In the genomic region with DNA sequence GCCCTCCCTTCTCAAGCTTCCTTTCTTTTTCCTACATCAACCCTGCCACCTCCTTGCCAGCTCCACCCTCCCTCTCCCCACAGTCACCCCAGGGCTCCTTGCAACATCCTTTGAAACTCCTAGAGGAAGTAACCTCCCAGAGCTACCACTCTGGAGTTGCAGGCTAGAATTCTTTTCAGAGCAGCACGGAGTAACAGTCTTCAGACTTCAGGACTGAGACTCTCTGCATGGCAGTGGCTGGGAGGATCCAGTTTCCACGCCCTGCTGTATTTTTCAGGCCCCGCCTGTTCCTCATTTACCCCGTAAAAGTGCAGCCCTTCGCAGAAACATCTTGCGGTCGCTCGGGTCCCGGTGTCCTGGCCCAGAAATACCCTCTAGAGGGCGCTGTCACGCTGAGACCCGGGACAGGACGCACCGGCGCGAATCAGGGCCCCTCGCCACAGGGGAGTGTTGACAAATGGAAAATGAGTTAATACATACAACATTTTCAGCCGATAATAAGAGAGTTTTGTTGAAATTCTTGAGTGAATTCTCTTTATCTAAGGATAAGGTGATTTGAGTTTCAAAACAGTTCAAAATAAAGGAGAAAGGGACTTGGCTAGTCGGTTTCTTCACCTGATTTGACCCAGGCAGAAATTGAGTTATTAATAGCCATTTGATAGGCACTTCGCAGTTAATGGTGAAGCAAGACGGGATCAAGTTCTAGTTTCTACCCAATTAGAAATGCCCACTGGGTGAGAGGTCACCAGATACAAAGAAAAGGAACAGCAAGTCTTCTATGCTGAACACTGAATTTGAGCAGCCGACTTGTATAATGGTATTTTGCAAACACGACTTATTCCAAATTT, we compare ENCODE assay signal across 1 cellular context.
TF ChIP-seq lines count a peak whose summit lies in the region.

No MANE protein-coding gene starts in this region.

TF ChIP-seq in K562, 482 proteins besides CTCF, POLR2A, EP300 and RAD21 (continued from another document and continues in another):
- TF ChIP-seq, protein P1, sequence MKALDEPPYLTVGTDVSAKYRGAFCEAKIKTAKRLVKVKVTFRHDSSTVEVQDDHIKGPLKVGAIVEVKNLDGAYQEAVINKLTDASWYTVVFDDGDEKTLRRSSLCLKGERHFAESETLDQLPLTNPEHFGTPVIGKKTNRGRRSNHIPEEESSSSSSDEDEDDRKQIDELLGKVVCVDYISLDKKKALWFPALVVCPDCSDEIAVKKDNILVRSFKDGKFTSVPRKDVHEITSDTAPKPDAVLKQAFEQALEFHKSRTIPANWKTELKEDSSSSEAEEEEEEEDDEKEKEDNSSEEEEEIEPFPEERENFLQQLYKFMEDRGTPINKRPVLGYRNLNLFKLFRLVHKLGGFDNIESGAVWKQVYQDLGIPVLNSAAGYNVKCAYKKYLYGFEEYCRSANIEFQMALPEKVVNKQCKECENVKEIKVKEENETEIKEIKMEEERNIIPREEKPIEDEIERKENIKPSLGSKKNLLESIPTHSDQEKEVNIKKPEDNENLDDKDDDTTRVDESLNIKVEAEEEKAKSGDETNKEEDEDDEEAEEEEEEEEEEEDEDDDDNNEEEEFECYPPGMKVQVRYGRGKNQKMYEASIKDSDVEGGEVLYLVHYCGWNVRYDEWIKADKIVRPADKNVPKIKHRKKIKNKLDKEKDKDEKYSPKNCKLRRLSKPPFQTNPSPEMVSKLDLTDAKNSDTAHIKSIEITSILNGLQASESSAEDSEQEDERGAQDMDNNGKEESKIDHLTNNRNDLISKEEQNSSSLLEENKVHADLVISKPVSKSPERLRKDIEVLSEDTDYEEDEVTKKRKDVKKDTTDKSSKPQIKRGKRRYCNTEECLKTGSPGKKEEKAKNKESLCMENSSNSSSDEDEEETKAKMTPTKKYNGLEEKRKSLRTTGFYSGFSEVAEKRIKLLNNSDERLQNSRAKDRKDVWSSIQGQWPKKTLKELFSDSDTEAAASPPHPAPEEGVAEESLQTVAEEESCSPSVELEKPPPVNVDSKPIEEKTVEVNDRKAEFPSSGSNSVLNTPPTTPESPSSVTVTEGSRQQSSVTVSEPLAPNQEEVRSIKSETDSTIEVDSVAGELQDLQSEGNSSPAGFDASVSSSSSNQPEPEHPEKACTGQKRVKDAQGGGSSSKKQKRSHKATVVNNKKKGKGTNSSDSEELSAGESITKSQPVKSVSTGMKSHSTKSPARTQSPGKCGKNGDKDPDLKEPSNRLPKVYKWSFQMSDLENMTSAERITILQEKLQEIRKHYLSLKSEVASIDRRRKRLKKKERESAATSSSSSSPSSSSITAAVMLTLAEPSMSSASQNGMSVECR (CRISPR knock-in tag; IDR thresholded peaks at IDR 0.05): no peak
- no peak for TF ChIP-seq SUPT5H (IDR thresholded peaks at IDR 0.05)
- no peak for TF ChIP-seq FUS (optimal IDR thresholded peaks at IDR 0.05; ENCODE audit: low read depth, low read length)
- no peak for TF ChIP-seq HMG20B (CRISPR knock-in tag; IDR thresholded peaks at IDR 0.05)
- TF ChIP-seq ZKSCAN8 (CRISPR knock-in tag; IDR thresholded peaks at IDR 0.05): no peak
- TF ChIP-seq, protein P2, sequence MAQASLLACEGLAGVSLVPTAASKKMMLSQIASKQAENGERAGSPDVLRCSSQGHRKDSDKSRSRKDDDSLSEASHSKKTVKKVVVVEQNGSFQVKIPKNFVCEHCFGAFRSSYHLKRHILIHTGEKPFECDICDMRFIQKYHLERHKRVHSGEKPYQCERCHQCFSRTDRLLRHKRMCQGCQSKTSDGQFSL (CRISPR knock-in tag; IDR thresholded peaks at IDR 0.05): no peak
- TF ChIP-seq, protein P2 (tag; IDR thresholded peaks at IDR 0.05): no peak
- no peak for TF ChIP-seq KAT2B (IDR thresholded peaks at IDR 0.05; ENCODE audit: low read depth, low read length)
- peak; percentile 53; the same call in 1 of the 2 replicates for TF ChIP-seq SMC3 (conservative IDR thresholded peaks at IDR 0.05; ENCODE audit: insufficient read depth, low read depth, low read length)
- TF ChIP-seq GATA2 (CRISPR knock-in tag; IDR thresholded peaks at IDR 0.05): no peak
- TF ChIP-seq ZNF224 (CRISPR knock-in tag; IDR thresholded peaks at IDR 0.05): no peak
- no peak for TF ChIP-seq SAFB (IDR thresholded peaks at IDR 0.05; ENCODE audit: borderline replicate concordance, low read depth, low read length)
- TF ChIP-seq ZNF24 (IDR thresholded peaks at IDR 0.05): no peak
- no peak for TF ChIP-seq CBX8 (IDR thresholded peaks at IDR 0.05; ENCODE audit: borderline replicate concordance, extremely low read depth, low read depth, low read length, poor library complexity, severe bottlenecking)
- TF ChIP-seq, protein P3, sequence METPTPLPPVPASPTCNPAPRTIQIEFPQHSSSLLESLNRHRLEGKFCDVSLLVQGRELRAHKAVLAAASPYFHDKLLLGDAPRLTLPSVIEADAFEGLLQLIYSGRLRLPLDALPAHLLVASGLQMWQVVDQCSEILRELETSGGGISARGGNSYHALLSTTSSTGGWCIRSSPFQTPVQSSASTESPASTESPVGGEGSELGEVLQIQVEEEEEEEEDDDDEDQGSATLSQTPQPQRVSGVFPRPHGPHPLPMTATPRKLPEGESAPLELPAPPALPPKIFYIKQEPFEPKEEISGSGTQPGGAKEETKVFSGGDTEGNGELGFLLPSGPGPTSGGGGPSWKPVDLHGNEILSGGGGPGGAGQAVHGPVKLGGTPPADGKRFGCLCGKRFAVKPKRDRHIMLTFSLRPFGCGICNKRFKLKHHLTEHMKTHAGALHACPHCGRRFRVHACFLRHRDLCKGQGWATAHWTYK (CRISPR knock-in tag; IDR thresholded peaks at IDR 0.05): no peak
- no peak for TF ChIP-seq STAT5B (CRISPR knock-in tag; IDR thresholded peaks at IDR 0.05)
- TF ChIP-seq CXXC5 (CRISPR knock-in tag; IDR thresholded peaks at IDR 0.05): peak; percentile 79
- TF ChIP-seq CEBPG (CRISPR knock-in tag; IDR thresholded peaks at IDR 0.05): no peak
- TF ChIP-seq CEBPG (tag; conservative IDR thresholded peaks at IDR 0.05 in 1 of 2, IDR thresholded peaks at IDR 0.05 in 1 of 2): peak in 1 of 2 experiments; percentile 51; a peak in 1 of 4 replicates
- TF ChIP-seq, protein P4, sequence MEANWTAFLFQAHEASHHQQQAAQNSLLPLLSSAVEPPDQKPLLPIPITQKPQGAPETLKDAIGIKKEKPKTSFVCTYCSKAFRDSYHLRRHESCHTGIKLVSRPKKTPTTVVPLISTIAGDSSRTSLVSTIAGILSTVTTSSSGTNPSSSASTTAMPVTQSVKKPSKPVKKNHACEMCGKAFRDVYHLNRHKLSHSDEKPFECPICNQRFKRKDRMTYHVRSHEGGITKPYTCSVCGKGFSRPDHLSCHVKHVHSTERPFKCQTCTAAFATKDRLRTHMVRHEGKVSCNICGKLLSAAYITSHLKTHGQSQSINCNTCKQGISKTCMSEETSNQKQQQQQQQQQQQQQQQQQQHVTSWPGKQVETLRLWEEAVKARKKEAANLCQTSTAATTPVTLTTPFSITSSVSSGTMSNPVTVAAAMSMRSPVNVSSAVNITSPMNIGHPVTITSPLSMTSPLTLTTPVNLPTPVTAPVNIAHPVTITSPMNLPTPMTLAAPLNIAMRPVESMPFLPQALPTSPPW (CRISPR knock-in tag; IDR thresholded peaks at IDR 0.05): peak; percentile 42; the same call in 1 of the 2 replicates
- TF ChIP-seq SREBF2 (CRISPR knock-in tag; IDR thresholded peaks at IDR 0.05): no peak
- no peak for TF ChIP-seq ZNF197 (CRISPR knock-in tag; IDR thresholded peaks at IDR 0.05; ENCODE audit: low read depth)
- no peak for TF ChIP-seq ELF1 (tag; IDR thresholded peaks at IDR 0.05)
- TF ChIP-seq ZNF717 (CRISPR knock-in tag; IDR thresholded peaks at IDR 0.05): no peak
- no peak for TF ChIP-seq EZH2 (IDR thresholded peaks at IDR 0.05; ENCODE audit: borderline replicate concordance, low read depth, low read length)
- TF ChIP-seq CSDE1 (IDR thresholded peaks at IDR 0.05): no peak
- TF ChIP-seq, protein P5, sequence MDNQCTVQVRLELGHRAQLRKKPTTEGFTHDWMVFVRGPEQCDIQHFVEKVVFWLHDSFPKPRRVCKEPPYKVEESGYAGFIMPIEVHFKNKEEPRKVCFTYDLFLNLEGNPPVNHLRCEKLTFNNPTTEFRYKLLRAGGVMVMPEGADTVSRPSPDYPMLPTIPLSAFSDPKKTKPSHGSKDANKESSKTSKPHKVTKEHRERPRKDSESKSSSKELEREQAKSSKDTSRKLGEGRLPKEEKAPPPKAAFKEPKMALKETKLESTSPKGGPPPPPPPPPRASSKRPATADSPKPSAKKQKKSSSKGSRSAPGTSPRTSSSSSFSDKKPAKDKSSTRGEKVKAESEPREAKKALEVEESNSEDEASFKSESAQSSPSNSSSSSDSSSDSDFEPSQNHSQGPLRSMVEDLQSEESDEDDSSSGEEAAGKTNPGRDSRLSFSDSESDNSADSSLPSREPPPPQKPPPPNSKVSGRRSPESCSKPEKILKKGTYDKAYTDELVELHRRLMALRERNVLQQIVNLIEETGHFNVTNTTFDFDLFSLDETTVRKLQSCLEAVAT (IDR thresholded peaks at IDR 0.05): 0 out of 4 replicates have a peak, but pooled peaks of 1 of the 2 experiments have one; percentile 39
- no peak for TF ChIP-seq POLR3G (IDR thresholded peaks at IDR 0.05; ENCODE audit: extremely low read depth, insufficient read length, insufficient replicate concordance)
- TF ChIP-seq ETV1 (tag; conservative IDR thresholded peaks at IDR 0.05; ENCODE audit: low read depth): no peak
- TF ChIP-seq DDX20 (tag; IDR thresholded peaks at IDR 0.05; ENCODE audit: low read depth): no peak
- no peak for TF ChIP-seq MXI1 (IDR thresholded peaks at IDR 0.05; ENCODE audit: low read depth, low read length)
- no peak for TF ChIP-seq ELF2 (CRISPR knock-in tag; IDR thresholded peaks at IDR 0.05)
- no peak for TF ChIP-seq U2AF1 (optimal IDR thresholded peaks at IDR 0.05; ENCODE audit: low read depth, low read length)
- no peak for TF ChIP-seq DIDO1 (tag; IDR thresholded peaks at IDR 0.05; ENCODE audit: low read depth)
- TF ChIP-seq GTF2A2 (tag; IDR thresholded peaks at IDR 0.05): no peak
- TF ChIP-seq TAF7 (tag; IDR thresholded peaks at IDR 0.05): no peak
- TF ChIP-seq, protein P6, sequence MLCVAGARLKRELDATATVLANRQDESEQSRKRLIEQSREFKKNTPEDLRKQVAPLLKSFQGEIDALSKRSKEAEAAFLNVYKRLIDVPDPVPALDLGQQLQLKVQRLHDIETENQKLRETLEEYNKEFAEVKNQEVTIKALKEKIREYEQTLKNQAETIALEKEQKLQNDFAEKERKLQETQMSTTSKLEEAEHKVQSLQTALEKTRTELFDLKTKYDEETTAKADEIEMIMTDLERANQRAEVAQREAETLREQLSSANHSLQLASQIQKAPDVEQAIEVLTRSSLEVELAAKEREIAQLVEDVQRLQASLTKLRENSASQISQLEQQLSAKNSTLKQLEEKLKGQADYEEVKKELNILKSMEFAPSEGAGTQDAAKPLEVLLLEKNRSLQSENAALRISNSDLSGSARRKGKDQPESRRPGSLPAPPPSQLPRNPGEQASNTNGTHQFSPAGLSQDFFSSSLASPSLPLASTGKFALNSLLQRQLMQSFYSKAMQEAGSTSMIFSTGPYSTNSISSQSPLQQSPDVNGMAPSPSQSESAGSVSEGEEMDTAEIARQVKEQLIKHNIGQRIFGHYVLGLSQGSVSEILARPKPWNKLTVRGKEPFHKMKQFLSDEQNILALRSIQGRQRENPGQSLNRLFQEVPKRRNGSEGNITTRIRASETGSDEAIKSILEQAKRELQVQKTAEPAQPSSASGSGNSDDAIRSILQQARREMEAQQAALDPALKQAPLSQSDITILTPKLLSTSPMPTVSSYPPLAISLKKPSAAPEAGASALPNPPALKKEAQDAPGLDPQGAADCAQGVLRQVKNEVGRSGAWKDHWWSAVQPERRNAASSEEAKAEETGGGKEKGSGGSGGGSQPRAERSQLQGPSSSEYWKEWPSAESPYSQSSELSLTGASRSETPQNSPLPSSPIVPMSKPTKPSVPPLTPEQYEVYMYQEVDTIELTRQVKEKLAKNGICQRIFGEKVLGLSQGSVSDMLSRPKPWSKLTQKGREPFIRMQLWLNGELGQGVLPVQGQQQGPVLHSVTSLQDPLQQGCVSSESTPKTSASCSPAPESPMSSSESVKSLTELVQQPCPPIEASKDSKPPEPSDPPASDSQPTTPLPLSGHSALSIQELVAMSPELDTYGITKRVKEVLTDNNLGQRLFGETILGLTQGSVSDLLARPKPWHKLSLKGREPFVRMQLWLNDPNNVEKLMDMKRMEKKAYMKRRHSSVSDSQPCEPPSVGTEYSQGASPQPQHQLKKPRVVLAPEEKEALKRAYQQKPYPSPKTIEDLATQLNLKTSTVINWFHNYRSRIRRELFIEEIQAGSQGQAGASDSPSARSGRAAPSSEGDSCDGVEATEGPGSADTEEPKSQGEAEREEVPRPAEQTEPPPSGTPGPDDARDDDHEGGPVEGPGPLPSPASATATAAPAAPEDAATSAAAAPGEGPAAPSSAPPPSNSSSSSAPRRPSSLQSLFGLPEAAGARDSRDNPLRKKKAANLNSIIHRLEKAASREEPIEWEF (CRISPR knock-in tag; IDR thresholded peaks at IDR 0.05): no peak
- no peak for TF ChIP-seq FOXP1 (CRISPR knock-in tag; IDR thresholded peaks at IDR 0.05)
- TF ChIP-seq, protein P7, sequence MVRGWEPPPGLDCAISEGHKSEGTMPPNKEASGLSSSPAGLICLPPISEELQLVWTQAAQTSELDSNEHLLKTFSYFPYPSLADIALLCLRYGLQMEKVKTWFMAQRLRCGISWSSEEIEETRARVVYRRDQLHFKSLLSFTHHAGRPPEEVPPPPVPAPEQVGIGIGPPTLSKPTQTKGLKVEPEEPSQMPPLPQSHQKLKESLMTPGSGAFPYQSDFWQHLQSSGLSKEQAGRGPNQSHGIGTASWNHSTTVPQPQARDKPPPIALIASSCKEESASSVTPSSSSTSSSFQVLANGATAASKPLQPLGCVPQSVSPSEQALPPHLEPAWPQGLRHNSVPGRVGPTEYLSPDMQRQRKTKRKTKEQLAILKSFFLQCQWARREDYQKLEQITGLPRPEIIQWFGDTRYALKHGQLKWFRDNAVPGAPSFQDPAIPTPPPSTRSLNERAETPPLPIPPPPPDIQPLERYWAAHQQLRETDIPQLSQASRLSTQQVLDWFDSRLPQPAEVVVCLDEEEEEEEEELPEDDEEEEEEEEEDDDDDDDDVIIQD (CRISPR knock-in tag; IDR thresholded peaks at IDR 0.05): no peak
- no peak for TF ChIP-seq ASH1L (IDR thresholded peaks at IDR 0.05; ENCODE audit: borderline replicate concordance, low read depth, partially characterized antibody)
- TF ChIP-seq, protein P8, sequence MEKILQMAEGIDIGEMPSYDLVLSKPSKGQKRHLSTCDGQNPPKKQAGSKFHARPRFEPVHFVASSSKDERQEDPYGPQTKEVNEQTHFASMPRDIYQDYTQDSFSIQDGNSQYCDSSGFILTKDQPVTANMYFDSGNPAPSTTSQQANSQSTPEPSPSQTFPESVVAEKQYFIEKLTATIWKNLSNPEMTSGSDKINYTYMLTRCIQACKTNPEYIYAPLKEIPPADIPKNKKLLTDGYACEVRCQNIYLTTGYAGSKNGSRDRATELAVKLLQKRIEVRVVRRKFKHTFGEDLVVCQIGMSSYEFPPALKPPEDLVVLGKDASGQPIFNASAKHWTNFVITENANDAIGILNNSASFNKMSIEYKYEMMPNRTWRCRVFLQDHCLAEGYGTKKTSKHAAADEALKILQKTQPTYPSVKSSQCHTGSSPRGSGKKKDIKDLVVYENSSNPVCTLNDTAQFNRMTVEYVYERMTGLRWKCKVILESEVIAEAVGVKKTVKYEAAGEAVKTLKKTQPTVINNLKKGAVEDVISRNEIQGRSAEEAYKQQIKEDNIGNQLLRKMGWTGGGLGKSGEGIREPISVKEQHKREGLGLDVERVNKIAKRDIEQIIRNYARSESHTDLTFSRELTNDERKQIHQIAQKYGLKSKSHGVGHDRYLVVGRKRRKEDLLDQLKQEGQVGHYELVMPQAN (IDR thresholded peaks at IDR 0.05; ENCODE audit: borderline replicate concordance): no peak
- TF ChIP-seq NR3C1 (CRISPR knock-in tag; IDR thresholded peaks at IDR 0.05): no peak
- TF ChIP-seq XRCC3 (IDR thresholded peaks at IDR 0.05): no peak
- no peak for TF ChIP-seq PML (IDR thresholded peaks at IDR 0.05; ENCODE audit: low read length)
- no peak for TF ChIP-seq NBN (IDR thresholded peaks at IDR 0.05; ENCODE audit: low read depth)
